ENCODE assay signal across 14 cellular contexts in the genomic region with DNA sequence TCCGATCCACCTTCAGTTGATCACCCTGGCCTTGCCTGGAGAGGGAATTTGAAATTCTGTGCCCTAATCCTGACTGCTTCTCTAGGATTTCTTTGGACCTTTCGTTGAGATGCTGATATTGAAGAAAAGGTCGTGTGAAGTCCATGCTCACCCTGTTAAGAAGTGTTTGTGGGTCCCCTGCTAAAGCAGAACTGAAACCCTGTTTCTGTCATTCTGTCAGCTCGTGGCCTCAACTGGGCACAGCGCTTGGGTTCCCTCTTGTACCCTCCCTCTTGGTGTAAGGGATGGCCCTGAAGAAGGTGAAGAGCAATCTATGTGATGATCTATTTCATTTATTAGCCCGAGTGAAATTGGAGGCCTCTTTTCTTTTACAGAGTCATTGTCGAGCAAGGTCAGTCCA. TPM values are rescaled to one million over a fixed set of nuclear protein-coding genes. Genes with fewer than 3 reads are reported as not detected.
DNase-seq lines count a peak whose midpoint lies in the region; ATAC-seq and TF ChIP-seq lines count a peak whose summit lies in the region.
"Had no signal": no experiment of that assay in that cellular context is flagged by ENCODE, and none has a peak within 500 bp of the region (broad histone marks: within the 10 kb centered on the region; RNA-seq: fewer than 3 reads in every experiment).

No MANE protein-coding gene starts in this region.

- H3K27ac Mint-ChIP-seq in mesothelial cell of epicardium (peak overlapping the region; percentile 33), endothelial cell (ENCODE audit: unreplicated experiment) (no peak overlapping the region)
- H3K27ac Mint-ChIP-seq: activated T-helper 1 cell treated with anti-CD3 and anti-CD28 coated beads, Interleukin-12 subunit alpha, Interleukin-12 subunit beta, Interleukin-2, Interleukin-4 antibody, amounts not matched to agents 30 ng/mL and 10 ng/mL and 1 ng/mL, durations not matched to agents 14 hours and 24 hours and 36 hours; B cell had no signal

- no peak for TF ChIP-seq CTCF in mesothelial cell of epicardium (IDR thresholded peaks at IDR 0.05; ENCODE audit: unreplicated experiment)
- TF ChIP-seq CTCF in endothelial cell (IDR thresholded peaks at IDR 0.05; ENCODE audit: unreplicated experiment), result no peak

- H3K4me1 Mint-ChIP-seq in mesothelial cell of epicardium, result peaks cover 38% of the 10 kb centered on the region
- peaks cover 33% of the 10 kb centered on the region for H3K4me1 Mint-ChIP-seq in endothelial cell (ENCODE audit: unreplicated experiment)
- H3K4me1 Mint-ChIP-seq: B cell had no signal

- DNase-seq in mesothelial cell of epicardium (ENCODE audit: low spot score in 2 of 2, unreplicated experiment in 2 of 2), result no peak
- no peak for DNase-seq in effector CD4-positive, alpha-beta T cell
- no peak for DNase-seq in NCI-H510A treated with DMSO at 0.1 percent for 48 hours (lab: John Stamatoyannopoulos, UW)
- DNase-seq in endothelial cell (ENCODE audit: low spot score), result no peak
- DNase-seq: NCI-H774, SK-N-SH had no signal

- H3K36me3 Mint-ChIP-seq in mesothelial cell of epicardium (peaks cover 7% of the 10 kb centered on the region), endothelial cell (ENCODE audit: low read depth, unreplicated experiment) (no peaks in the 10 kb centered on the region)

- peaks cover 7% of the 10 kb centered on the region for H3K9me3 Mint-ChIP-seq in mesothelial cell of epicardium
- no peaks in the 10 kb centered on the region for H3K9me3 Mint-ChIP-seq in endothelial cell (ENCODE audit: unreplicated experiment)
- H3K9me3 Mint-ChIP-seq: activated T-helper 1 cell treated with anti-CD3 and anti-CD28 coated beads, Interleukin-12 subunit alpha, Interleukin-12 subunit beta, Interleukin-2, Interleukin-4 antibody, amounts not matched to agents 30 ng/mL and 10 ng/mL and 1 ng/mL, durations not matched to agents 14 hours and 24 hours and 36 hours had no signal

- H3K4me3 Mint-ChIP-seq in mesothelial cell of epicardium, result no peak overlapping the region
- H3K4me3 Mint-ChIP-seq in endothelial cell (ENCODE audit: unreplicated experiment), result no peak overlapping the region
- H3K4me3 Mint-ChIP-seq: activated T-helper 1 cell treated with anti-CD3 and anti-CD28 coated beads, Interleukin-12 subunit alpha, Interleukin-12 subunit beta, Interleukin-2, Interleukin-4 antibody, amounts not matched to agents 30 ng/mL and 10 ng/mL and 1 ng/mL, durations not matched to agents 14 hours and 24 hours and 36 hours; B cell had no signal

- no peaks in the 10 kb centered on the region for H3K27me3 Mint-ChIP-seq in mesothelial cell of epicardium (ENCODE audit: low read depth)
- H3K27me3 Mint-ChIP-seq in endothelial cell (ENCODE audit: unreplicated experiment), result peaks cover 3% of the 10 kb centered on the region
- H3K27me3 Mint-ChIP-seq: B cell had no signal

- ATAC-seq in GM18502 (IDR thresholded peaks at IDR 0.05; ENCODE audit: poor library complexity, unreplicated experiment) (peak; percentile 82), GM21360 (IDR thresholded peaks at IDR 0.05; ENCODE audit: unreplicated experiment) (peak; percentile 82), HG03457 (IDR thresholded peaks at IDR 0.05; ENCODE audit: unreplicated experiment) (peak; percentile 66), HG03378 (IDR thresholded peaks at IDR 0.05; ENCODE audit: unreplicated experiment) (no peak)
- ATAC-seq: activated CD4-positive, CD25-positive, alpha-beta regulatory T cell treated with anti-CD3 and anti-CD28 coated beads, Interleukin-2, amount 50 U/mL, for 24 hours; left lobe of liver had no signal

RNA-seq across cellular contexts. Expression of a gene that starts 55.9 kb away (rescaled TPM):
- total RNA-seq in mesothelial cell of epicardium, result 29.9 to 35.1 TPM (median 32.8 TPM) in 3 replicates
- total RNA-seq in endothelial cell (ENCODE audit: unreplicated experiment), result 1.1 TPM

Comparison
In these comparisons a context has a peak if more than half of its experiments do, and no peak if none do; other contexts are left out.
1. RNA of a gene that starts 55.9 kb away (total RNA-seq): 29.9 to 35.1 TPM in mesothelial cell of epicardium; 1.1 TPM in endothelial cell (single experiment); every median in the first group is over 10 times any median in the second.